Comparison of ENCODE assay signal across 1 cellular context in the genomic region with DNA sequence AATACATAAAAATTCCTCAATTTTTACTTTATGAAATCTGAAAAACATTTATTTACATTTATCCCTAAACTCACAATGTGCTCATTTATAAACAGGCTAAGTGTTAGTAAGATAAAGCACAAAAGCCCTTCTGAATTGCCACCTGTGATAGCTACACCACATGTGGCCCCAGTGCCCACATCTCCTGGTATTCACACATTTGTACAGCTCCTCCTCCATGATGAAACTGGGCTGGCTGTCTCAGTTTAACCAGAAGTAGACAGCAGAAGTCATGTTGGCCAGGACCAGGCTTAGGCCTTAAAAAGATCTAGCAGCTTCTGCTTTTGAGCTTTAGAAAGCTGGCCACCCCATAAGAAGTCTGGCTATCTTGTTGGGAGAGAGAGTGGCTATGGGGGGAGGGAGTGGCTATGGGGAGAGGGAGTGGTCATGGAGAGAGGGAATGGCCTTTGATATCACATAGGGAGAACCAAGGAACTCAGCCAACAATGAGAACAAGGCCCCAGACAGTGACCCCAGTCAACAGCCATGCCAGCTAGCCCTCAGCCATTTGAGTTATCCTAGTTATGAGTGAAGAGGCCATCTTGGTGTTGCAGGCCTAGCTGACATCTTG.
TF ChIP-seq lines count a peak whose summit lies in the region.

No MANE protein-coding gene starts in this region.

TF ChIP-seq in endothelial cell of umbilical vein, 7 proteins besides CTCF, POLR2A, EP300 and RAD21:
- TF ChIP-seq MYC (IDR thresholded peaks at IDR 0.05; ENCODE audit: low read depth, low read length) (no peak), GATA2 (IDR thresholded peaks at IDR 0.05; ENCODE audit: insufficient read depth, insufficient read length, low read depth, low read length) (no peak), JUN (IDR thresholded peaks at IDR 0.05; ENCODE audit: borderline replicate concordance, insufficient read depth, insufficient read length, low read depth) (no peak), POLR2AphosphoS5 (IDR thresholded peaks at IDR 0.05; ENCODE audit: insufficient read depth, low read depth, low read length) (peak; percentile 4)
